ENCODE assay signal across 12 cellular contexts in genomic region chr7:35680403-35681013, GRCh38. TPM values are rescaled to one million over a fixed set of nuclear protein-coding genes. Genes with fewer than 3 reads are reported as not detected.
DNase-seq lines count a peak whose midpoint lies in the region; ATAC-seq and TF ChIP-seq lines count a peak whose summit lies in the region.
"Had no signal": no experiment of that assay in that cellular context is flagged by ENCODE, and none has a peak within 500 bp of the region (broad histone marks: within the 10 kb centered on the region; RNA-seq: fewer than 3 reads in every experiment).

No MANE protein-coding gene starts in this region.

- H3K4me3 ChIP-seq in Karpas-422 (ENCODE audit: low read length): no peak overlapping the region

- no peak for DNase-seq in activated T-cell treated with anti-CD3 and anti-CD28 coated beads, Interleukin-2, amount 50 U/mL, for 24 hours
- no peak for DNase-seq in activated T-cell treated with anti-CD3 and anti-CD28 coated beads, Interleukin-2, amount 50 U/mL, for 1 hour
- DNase-seq in Karpas-422: peak; percentile 2
- peak; percentile 34 for DNase-seq in central memory CD4-positive, alpha-beta T cell
- no peak for DNase-seq in stimulated activated effector memory CD8-positive, alpha-beta T cell treated with anti-CD3 and anti-CD28 coated beads, Interleukin-12 subunit alpha, Interleukin-12 subunit beta, amount 100 ng/mL, for 72 hours (ENCODE audit: low spot score in 2 of 2)
- DNase-seq in mesothelial cell of epicardium (ENCODE audit: low spot score in 2 of 2, unreplicated experiment in 2 of 2): no peak
- no peak for DNase-seq in NCI-H82 treated with DMSO at 0.1 percent for 48 hours (lab: John Stamatoyannopoulos, UW; ENCODE audit: unreplicated experiment)
- DNase-seq: amygdala, EL, NCI-H187 treated with DMSO at 0.1 percent for 48 hours had no signal

- H3K4me1 ChIP-seq in Karpas-422 (ENCODE audit: low read length): no peaks in the 10 kb centered on the region; the same call in 1 of the 2 replicates

- peak overlapping the region; percentile 74 for H3K27ac Mint-ChIP-seq in activated T-cell treated with anti-CD3 and anti-CD28 coated beads, Interleukin-2, amount 50 U/mL, for 24 hours
- peak overlapping the region; percentile 86 for H3K27ac Mint-ChIP-seq in stimulated activated effector memory CD8-positive, alpha-beta T cell treated with anti-CD3 and anti-CD28 coated beads, Interleukin-12 subunit alpha, Interleukin-12 subunit beta, amount 100 ng/mL, for 72 hours
- H3K27ac Mint-ChIP-seq in mesothelial cell of epicardium: no peak overlapping the region

- peaks cover 17% of the 10 kb centered on the region for H3K36me3 Mint-ChIP-seq in activated T-cell treated with anti-CD3 and anti-CD28 coated beads, Interleukin-2, amount 50 U/mL, for 24 hours (ENCODE audit: low read depth)
- H3K36me3 Mint-ChIP-seq in stimulated activated effector memory CD8-positive, alpha-beta T cell treated with anti-CD3 and anti-CD28 coated beads, Interleukin-12 subunit alpha, Interleukin-12 subunit beta, amount 100 ng/mL, for 72 hours: peaks cover 19% of the 10 kb centered on the region
- peaks cover 19% of the 10 kb centered on the region for H3K36me3 Mint-ChIP-seq in mesothelial cell of epicardium

- H3K9me2 ChIP-seq in Karpas-422 (replicated peaks; ENCODE audit: insufficient read depth, low read length): no peaks in the 10 kb centered on the region

- H3K4me2 ChIP-seq in Karpas-422 (ENCODE audit: low read depth, low read length, poor library complexity, severe bottlenecking): no peak overlapping the region

- no peaks in the 10 kb centered on the region for H3K27me3 Mint-ChIP-seq in activated T-cell treated with anti-CD3 and anti-CD28 coated beads, Interleukin-2, amount 50 U/mL, for 24 hours
- H3K27me3 Mint-ChIP-seq in mesothelial cell of epicardium (ENCODE audit: low read depth): no peaks in the 10 kb centered on the region

- H3K4me3 Mint-ChIP-seq in activated T-cell treated with anti-CD3 and anti-CD28 coated beads, Interleukin-2, amount 50 U/mL, for 24 hours: peak overlapping the region; percentile 8
- peak overlapping the region; percentile 38 for H3K4me3 Mint-ChIP-seq in stimulated activated effector memory CD8-positive, alpha-beta T cell treated with anti-CD3 and anti-CD28 coated beads, Interleukin-12 subunit alpha, Interleukin-12 subunit beta, amount 100 ng/mL, for 72 hours
- H3K4me3 Mint-ChIP-seq in mesothelial cell of epicardium: no peak overlapping the region

- peaks cover 25% of the 10 kb centered on the region; the same call in 1 of the 2 replicates for H4K20me1 ChIP-seq in Karpas-422 (ENCODE audit: insufficient read depth, low read depth, low read length)

- no peak overlapping the region for H2AFZ ChIP-seq in Karpas-422 (ENCODE audit: low read length)

- ATAC-seq in stimulated activated effector memory CD8-positive, alpha-beta T cell treated with anti-CD3 and anti-CD28 coated beads, Interleukin-12 subunit alpha, Interleukin-12 subunit beta, amount 100 ng/mL, for 72 hours: peak; percentile 93
- no peak for ATAC-seq in GM21390 (IDR thresholded peaks at IDR 0.05; ENCODE audit: unreplicated experiment)

- no peaks in the 10 kb centered on the region for H3K36me3 ChIP-seq in Karpas-422 (ENCODE audit: insufficient read depth, low read length)

- H3K79me2 ChIP-seq in Karpas-422 (ENCODE audit: low read length): peaks cover 12% of the 10 kb centered on the region

- no peak for TF ChIP-seq CTCF in mesothelial cell of epicardium (IDR thresholded peaks at IDR 0.05; ENCODE audit: unreplicated experiment)

- H3K27ac ChIP-seq in Karpas-422 (ENCODE audit: low read length): no peak overlapping the region
- H3K27ac ChIP-seq: KMS-11 had no signal

- H3K9me3 ChIP-seq in Karpas-422 (ENCODE audit: low read length): no peaks in the 10 kb centered on the region

- H3K27me3 ChIP-seq in Karpas-422 (ENCODE audit: low read length): no peaks in the 10 kb centered on the region

- peaks cover 79% of the 10 kb centered on the region for H3K4me1 Mint-ChIP-seq in activated T-cell treated with anti-CD3 and anti-CD28 coated beads, Interleukin-2, amount 50 U/mL, for 24 hours (ENCODE audit: low read depth)
- H3K4me1 Mint-ChIP-seq in stimulated activated effector memory CD8-positive, alpha-beta T cell treated with anti-CD3 and anti-CD28 coated beads, Interleukin-12 subunit alpha, Interleukin-12 subunit beta, amount 100 ng/mL, for 72 hours: peaks cover 66% of the 10 kb centered on the region
- H3K4me1 Mint-ChIP-seq in mesothelial cell of epicardium: no peaks in the 10 kb centered on the region

- no peak overlapping the region for H3K9ac ChIP-seq in Karpas-422 (ENCODE audit: low read length)
- H3K9ac ChIP-seq: KMS-11 had no signal

- no peaks in the 10 kb centered on the region for H3K9me3 Mint-ChIP-seq in activated T-cell treated with anti-CD3 and anti-CD28 coated beads, Interleukin-2, amount 50 U/mL, for 24 hours
- no peaks in the 10 kb centered on the region for H3K9me3 Mint-ChIP-seq in stimulated activated effector memory CD8-positive, alpha-beta T cell treated with anti-CD3 and anti-CD28 coated beads, Interleukin-12 subunit alpha, Interleukin-12 subunit beta, amount 100 ng/mL, for 72 hours
- peaks cover 24% of the 10 kb centered on the region for H3K9me3 Mint-ChIP-seq in mesothelial cell of epicardium

RNA-seq across cellular contexts. Expression of gene HERPUD2, which starts 14.4 kb away (rescaled TPM):
- total RNA-seq in Karpas-422 (2014; rRNA removed; shearing (Covaris generic); ENCODE audit: low replicate concordance): 13.7 and 17.3 TPM in 2 replicates
- 32.4 to 35.0 TPM (median 34.5 TPM) in 3 replicates for total RNA-seq in mesothelial cell of epicardium

Comparison
In these comparisons a context has a peak if more than half of its experiments do, and no peak if none do; other contexts are left out.
1. DNase-seq: peak in Karpas-422 (single experiment) and central memory CD4-positive, alpha-beta T cell (single experiment); none in activated T-cell treated with anti-CD3 and anti-CD28 coated beads, Interleukin-2, amount 50 U/mL, for 24 hours (single experiment), activated T-cell treated with anti-CD3 and anti-CD28 coated beads, Interleukin-2, amount 50 U/mL, for 1 hour (single experiment), stimulated activated effector memory CD8-positive, alpha-beta T cell treated with anti-CD3 and anti-CD28 coated beads, Interleukin-12 subunit alpha, Interleukin-12 subunit beta, amount 100 ng/mL, for 72 hours (0 of 2), mesothelial cell of epicardium (0 of 2) and NCI-H82 treated with DMSO at 0.1 percent for 48 hours (single experiment).